In genomic region chr2:96010320-96011128, GRCh38 we compare ENCODE assay signal across 8 cellular contexts. TPM values are rescaled to one million over a fixed set of nuclear protein-coding genes. Genes with fewer than 3 reads are reported as not detected.
DNase-seq lines count a peak whose midpoint lies in the region; ATAC-seq and TF ChIP-seq lines count a peak whose summit lies in the region.
"Not testable (repeated sequence)": the region's sequence is repeated elsewhere in the genome, so short reads cannot be mapped to it uniquely, and the experiment has no call there.

No MANE protein-coding gene starts in this region.

- 0 to 1% methylated on average over 30 to 34 of the region's 65 CpGs for WGBS in esophagus, 2 donors

- ATAC-seq in GM19025 (IDR thresholded peaks at IDR 0.05; ENCODE audit: low read depth, unreplicated experiment) (peak; percentile 99), HG03025 (IDR thresholded peaks at IDR 0.05; ENCODE audit: low FRiP score, unreplicated experiment) (peak; percentile 93)

- TF ChIP-seq CTCF in AG04450 (IDR thresholded peaks at IDR 0.05; ENCODE audit: low read depth, low read length); Peyer's patch (IDR thresholded peaks at IDR 0.05): not testable (repeated sequence)

- TF ChIP-seq POLR2A in Peyer's patch (IDR thresholded peaks at IDR 0.05) = peak in 1 of 2 donors; percentile 42

- not testable (repeated sequence) for H3K4me1 ChIP-seq in Peyer's patch; esophagus (ENCODE audit: control insufficient read depth in 2 of 2, insufficient read depth in 2 of 2, low read length in 1 of 2)

- H3K36me3 ChIP-seq in Peyer's patch; esophagus (ENCODE audit: control insufficient read depth in 2 of 2, insufficient read depth in 2 of 2, low read length in 1 of 2): not testable (repeated sequence)

- H3K9me3 ChIP-seq in AG04450 (ENCODE audit: control insufficient read depth, insufficient read depth, low read length); Peyer's patch; esophagus (ENCODE audit: control insufficient read depth in 2 of 2, insufficient read depth in 1 of 2, low read depth in 1 of 2, low read length in 1 of 2): not testable (repeated sequence)

- CTCF ChIA-PET in AG04450 (lab: Charles Lee) = interaction anchor here (0.6 kb wide), 1 partner anchor 107 kb away, joined by 4 read pairs; no protein-coding TSS in a partner anchor

- DNase-seq in AG04450 (ENCODE audit: low read depth, low spot score) = not testable (repeated sequence)
- DNase-seq in Peyer's patch (peak; percentile 95 to 98 (median 97)), medulla oblongata (ENCODE audit: extremely low spot score) (peak; percentile 97)
- peak; percentile 92 for DNase-seq in activated T-helper 1 cell treated with anti-CD3 and anti-CD28 coated beads, Interleukin-2, amount 50 U/mL, for 16 hours (ENCODE audit: low read depth in 1 of 2, low spot score in 1 of 2)
- peak; percentile 96 to 99 for DNase-seq in stimulated activated CD4-positive, alpha-beta T cell treated with anti-CD3 and anti-CD28 coated beads, Interleukin-2, amount 100 ng/mL, for 24 hours

- H3K27me3 ChIP-seq in AG04450 (ENCODE audit: control insufficient read depth, insufficient read depth, low read length) = peaks cover 10% of the 10 kb centered on the region
- not testable (repeated sequence) for H3K27me3 ChIP-seq in Peyer's patch; esophagus (ENCODE audit: control insufficient read depth in 1 of 2, insufficient read depth in 2 of 2, low read length in 2 of 2)

- POLR2A ChIA-PET in AG04450 (lab: Yijun Ruan, JAX) = not testable (repeated sequence)

- H3K4me3 ChIP-seq in AG04450 (ENCODE audit: low read depth, low read length) (peak overlapping the region; percentile 50), Peyer's patch (peak overlapping the region; percentile 44 to 54 (median 48)), esophagus (ENCODE audit: low read depth in 1 of 2, low read length in 2 of 2) (peak overlapping the region; percentile 44 to 48)

- H3K27ac ChIP-seq in AG04450 (ENCODE audit: low read depth, low read length) = not testable (repeated sequence)
- H3K27ac ChIP-seq in Peyer's patch (peak overlapping the region; percentile 49 to 76 (median 62)), esophagus (ENCODE audit: low read depth in 2 of 2, low read length in 1 of 2) (peak overlapping the region in 1 of 2 donors; percentile 65)

RNA-seq across cellular contexts. Expression of gene ANKRD36C, which starts 18.9 kb away (rescaled TPM):
- polyA plus RNA-seq in AG04450 (2011; rRNA removed) (4.8 and 5.0 TPM in 2 replicates), esophagus (1 to 10 TPM; 1.2 to 4.0 TPM)
- 53.8 and 60.2 TPM in 2 replicates for polyA minus RNA-seq in AG04450 (2011; rRNA and poly(A)+ RNA removed)
- total RNA-seq in Peyer's patch = 100 to 1,000 TPM in 1 of 4 donors, 10 to 100 TPM in 3; 28.2 to 148 (median 45.4) TPM

RNA-seq across cellular contexts. Expression of gene GPAT2, which starts 24.2 kb away (rescaled TPM):
- 0.10 TPM in 1 of 2 replicates, not detected in the other for polyA plus RNA-seq in AG04450 (2011; rRNA removed)
- polyA minus RNA-seq in AG04450 (2011; rRNA and poly(A)+ RNA removed) = 0.09 TPM in 1 of 2 replicates, not detected in the other
- total RNA-seq in Peyer's patch = 1 to 10 TPM in 2 of 4 donors, under 1 TPM in 2; 0.53 to 1.7 (median 1.2) TPM
- polyA plus RNA-seq in esophagus = under 1 TPM; 0.43 to 0.98 TPM
